Comparison of ENCODE assay signal across 1 cellular context in the genomic region with DNA sequence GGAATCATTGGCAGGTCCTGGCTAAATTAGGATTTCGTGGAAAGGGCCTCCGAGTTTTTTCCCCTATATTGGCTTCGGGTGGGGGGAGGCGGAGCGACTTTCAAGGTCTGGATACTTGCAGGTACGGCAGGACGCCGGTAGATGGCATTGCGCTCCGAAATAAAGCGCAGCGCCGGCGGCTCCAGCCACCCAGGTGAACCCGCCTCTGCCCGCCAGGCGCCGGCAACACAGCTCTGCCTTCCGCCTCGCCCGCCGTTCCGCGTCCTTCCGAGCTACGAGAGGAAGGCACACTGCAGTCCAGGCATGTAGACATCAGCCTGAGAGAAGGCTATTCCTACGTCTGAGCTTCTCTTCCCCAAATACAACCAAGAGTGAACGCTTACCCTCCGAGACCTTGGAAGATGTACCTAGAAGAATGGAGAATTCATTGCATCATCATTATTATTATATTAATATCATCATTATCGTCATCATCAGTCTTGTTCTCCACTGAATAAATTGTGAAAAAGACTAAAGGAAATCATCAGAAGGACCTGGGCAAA.
TF ChIP-seq lines count a peak whose summit lies in the region.

No MANE protein-coding gene starts in this region.

TF ChIP-seq in HepG2, 621 proteins besides CTCF, POLR2A, EP300 and RAD21 (continued from another document and continues in another):
- TF ChIP-seq, protein P1, sequence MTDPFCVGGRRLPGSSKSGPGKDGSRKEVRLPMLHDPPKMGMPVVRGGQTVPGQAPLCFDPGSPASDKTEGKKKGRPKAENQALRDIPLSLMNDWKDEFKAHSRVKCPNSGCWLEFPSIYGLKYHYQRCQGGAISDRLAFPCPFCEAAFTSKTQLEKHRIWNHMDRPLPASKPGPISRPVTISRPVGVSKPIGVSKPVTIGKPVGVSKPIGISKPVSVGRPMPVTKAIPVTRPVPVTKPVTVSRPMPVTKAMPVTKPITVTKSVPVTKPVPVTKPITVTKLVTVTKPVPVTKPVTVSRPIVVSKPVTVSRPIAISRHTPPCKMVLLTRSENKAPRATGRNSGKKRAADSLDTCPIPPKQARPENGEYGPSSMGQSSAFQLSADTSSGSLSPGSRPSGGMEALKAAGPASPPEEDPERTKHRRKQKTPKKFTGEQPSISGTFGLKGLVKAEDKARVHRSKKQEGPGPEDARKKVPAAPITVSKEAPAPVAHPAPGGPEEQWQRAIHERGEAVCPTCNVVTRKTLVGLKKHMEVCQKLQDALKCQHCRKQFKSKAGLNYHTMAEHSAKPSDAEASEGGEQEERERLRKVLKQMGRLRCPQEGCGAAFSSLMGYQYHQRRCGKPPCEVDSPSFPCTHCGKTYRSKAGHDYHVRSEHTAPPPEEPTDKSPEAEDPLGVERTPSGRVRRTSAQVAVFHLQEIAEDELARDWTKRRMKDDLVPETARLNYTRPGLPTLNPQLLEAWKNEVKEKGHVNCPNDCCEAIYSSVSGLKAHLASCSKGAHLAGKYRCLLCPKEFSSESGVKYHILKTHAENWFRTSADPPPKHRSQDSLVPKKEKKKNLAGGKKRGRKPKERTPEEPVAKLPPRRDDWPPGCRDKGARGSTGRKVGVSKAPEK (CRISPR knock-in tag; IDR thresholded peaks at IDR 0.05; ENCODE audit: borderline replicate concordance) = no peak
- TF ChIP-seq MTF2 (CRISPR knock-in tag; IDR thresholded peaks at IDR 0.05; ENCODE audit: borderline replicate concordance) (peak; percentile 76; the same call in 1 of the 2 replicates), ERF (CRISPR knock-in tag; IDR thresholded peaks at IDR 0.05) (0 out of 2 replicates have a peak, but pooled peaks have one; percentile 33), PATZ1 (CRISPR knock-in tag; IDR thresholded peaks at IDR 0.05) (peak; percentile 30; the same call in 1 of the 2 replicates), ATF7 (IDR thresholded peaks at IDR 0.05) (peak; percentile 34; the same call in 1 of the 2 replicates), ATF7 (CRISPR knock-in tag; IDR thresholded peaks at IDR 0.05) (no peak), ZNF331 (CRISPR knock-in tag; IDR thresholded peaks at IDR 0.05) (peak; percentile 68; the same call in 1 of the 2 replicates), CCAR2 (optimal IDR thresholded peaks at IDR 0.05; ENCODE audit: low read depth, low read length) (no peak), CREB1 (IDR thresholded peaks at IDR 0.05) (peak; percentile 43; the same call in 1 of the 2 replicates), CREB1 (CRISPR knock-in tag; IDR thresholded peaks at IDR 0.05) (no peak), PRMT3 (CRISPR knock-in tag; IDR thresholded peaks at IDR 0.05; ENCODE audit: borderline replicate concordance, low read depth) (no peak), ZNF746 (CRISPR knock-in tag; IDR thresholded peaks at IDR 0.05) (no peak), GZF1 (CRISPR knock-in tag; IDR thresholded peaks at IDR 0.05) (no peak), ZSCAN12 (CRISPR knock-in tag; IDR thresholded peaks at IDR 0.05) (no peak), RELA (CRISPR knock-in tag; IDR thresholded peaks at IDR 0.05) (no peak), ZNF567 (CRISPR knock-in tag; IDR thresholded peaks at IDR 0.05; ENCODE audit: borderline replicate concordance) (no peak), THAP11 (CRISPR knock-in tag; IDR thresholded peaks at IDR 0.05) (no peak), ZNF17 (CRISPR knock-in tag; IDR thresholded peaks at IDR 0.05) (no peak), SALL2 (CRISPR knock-in tag; IDR thresholded peaks at IDR 0.05) (no peak), U2AF1 (optimal IDR thresholded peaks at IDR 0.05; ENCODE audit: low read depth, low read length) (no peak), SIN3B (IDR thresholded peaks at IDR 0.05; ENCODE audit: low read length) (no peak), TARDBP (CRISPR knock-in tag; IDR thresholded peaks at IDR 0.05) (no peak), FOXM1 (CRISPR knock-in tag; IDR thresholded peaks at IDR 0.05) (no peak), SMAD9 (CRISPR knock-in tag; IDR thresholded peaks at IDR 0.05) (no peak), ZNF792 (CRISPR knock-in tag; IDR thresholded peaks at IDR 0.05) (no peak), NR2F1 (CRISPR knock-in tag; IDR thresholded peaks at IDR 0.05) (no peak), CEBPG (CRISPR knock-in tag; IDR thresholded peaks at IDR 0.05) (no peak), SOX13 (IDR thresholded peaks at IDR 0.05) (no peak), SOX13 (CRISPR knock-in tag; conservative IDR thresholded peaks at IDR 0.05 in 1 of 2, IDR thresholded peaks at IDR 0.05 in 1 of 2) (no peak)
- TF ChIP-seq, protein P2, sequence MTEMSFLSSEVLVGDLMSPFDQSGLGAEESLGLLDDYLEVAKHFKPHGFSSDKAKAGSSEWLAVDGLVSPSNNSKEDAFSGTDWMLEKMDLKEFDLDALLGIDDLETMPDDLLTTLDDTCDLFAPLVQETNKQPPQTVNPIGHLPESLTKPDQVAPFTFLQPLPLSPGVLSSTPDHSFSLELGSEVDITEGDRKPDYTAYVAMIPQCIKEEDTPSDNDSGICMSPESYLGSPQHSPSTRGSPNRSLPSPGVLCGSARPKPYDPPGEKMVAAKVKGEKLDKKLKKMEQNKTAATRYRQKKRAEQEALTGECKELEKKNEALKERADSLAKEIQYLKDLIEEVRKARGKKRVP (CRISPR knock-in tag; IDR thresholded peaks at IDR 0.05) = peak in 1 of 2 experiments; percentile 32; a peak in 1 of 4 replicates
- TF ChIP-seq, protein P3, sequence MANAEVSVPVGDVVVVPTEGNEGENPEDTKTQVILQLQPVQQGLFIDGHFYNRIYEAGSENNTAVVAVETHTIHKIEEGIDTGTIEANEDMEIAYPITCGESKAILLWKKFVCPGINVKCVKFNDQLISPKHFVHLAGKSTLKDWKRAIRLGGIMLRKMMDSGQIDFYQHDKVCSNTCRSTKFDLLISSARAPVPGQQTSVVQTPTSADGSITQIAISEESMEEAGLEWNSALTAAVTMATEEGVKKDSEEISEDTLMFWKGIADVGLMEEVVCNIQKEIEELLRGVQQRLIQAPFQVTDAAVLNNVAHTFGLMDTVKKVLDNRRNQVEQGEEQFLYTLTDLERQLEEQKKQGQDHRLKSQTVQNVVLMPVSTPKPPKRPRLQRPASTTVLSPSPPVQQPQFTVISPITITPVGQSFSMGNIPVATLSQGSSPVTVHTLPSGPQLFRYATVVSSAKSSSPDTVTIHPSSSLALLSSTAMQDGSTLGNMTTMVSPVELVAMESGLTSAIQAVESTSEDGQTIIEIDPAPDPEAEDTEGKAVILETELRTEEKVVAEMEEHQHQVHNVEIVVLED (CRISPR knock-in tag; IDR thresholded peaks at IDR 0.05; ENCODE audit: borderline replicate concordance) = 0 out of 2 replicates have a peak, but pooled peaks have one; percentile 15
- TF ChIP-seq, protein P4, sequence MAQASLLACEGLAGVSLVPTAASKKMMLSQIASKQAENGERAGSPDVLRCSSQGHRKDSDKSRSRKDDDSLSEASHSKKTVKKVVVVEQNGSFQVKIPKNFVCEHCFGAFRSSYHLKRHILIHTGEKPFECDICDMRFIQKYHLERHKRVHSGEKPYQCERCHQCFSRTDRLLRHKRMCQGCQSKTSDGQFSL (CRISPR knock-in tag; IDR thresholded peaks at IDR 0.05) = peak; percentile 61; the same call in 1 of the 2 replicates
- TF ChIP-seq, protein P5, sequence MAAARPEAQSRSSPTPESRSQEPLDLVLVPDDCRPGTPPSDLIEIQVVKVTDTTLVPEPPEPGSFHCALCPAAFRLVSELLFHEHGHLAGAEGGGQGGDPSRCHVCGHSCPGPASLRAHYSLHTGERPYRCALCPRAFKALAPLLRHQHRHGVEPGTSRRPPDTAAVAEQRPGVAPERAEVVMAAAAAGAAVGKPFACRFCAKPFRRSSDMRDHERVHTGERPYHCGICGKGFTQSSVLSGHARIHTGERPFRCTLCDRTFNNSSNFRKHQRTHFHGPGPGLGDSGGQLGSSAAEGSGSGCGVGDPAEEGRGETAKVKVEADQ (CRISPR knock-in tag; IDR thresholded peaks at IDR 0.05; ENCODE audit: borderline replicate concordance) = no peak
- TF ChIP-seq, protein P6, sequence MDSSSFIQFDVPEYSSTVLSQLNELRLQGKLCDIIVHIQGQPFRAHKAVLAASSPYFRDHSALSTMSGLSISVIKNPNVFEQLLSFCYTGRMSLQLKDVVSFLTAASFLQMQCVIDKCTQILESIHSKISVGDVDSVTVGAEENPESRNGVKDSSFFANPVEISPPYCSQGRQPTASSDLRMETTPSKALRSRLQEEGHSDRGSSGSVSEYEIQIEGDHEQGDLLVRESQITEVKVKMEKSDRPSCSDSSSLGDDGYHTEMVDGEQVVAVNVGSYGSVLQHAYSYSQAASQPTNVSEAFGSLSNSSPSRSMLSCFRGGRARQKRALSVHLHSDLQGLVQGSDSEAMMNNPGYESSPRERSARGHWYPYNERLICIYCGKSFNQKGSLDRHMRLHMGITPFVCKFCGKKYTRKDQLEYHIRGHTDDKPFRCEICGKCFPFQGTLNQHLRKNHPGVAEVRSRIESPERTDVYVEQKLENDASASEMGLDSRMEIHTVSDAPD (CRISPR knock-in tag; IDR thresholded peaks at IDR 0.05) = no peak
- TF ChIP-seq, protein P7, sequence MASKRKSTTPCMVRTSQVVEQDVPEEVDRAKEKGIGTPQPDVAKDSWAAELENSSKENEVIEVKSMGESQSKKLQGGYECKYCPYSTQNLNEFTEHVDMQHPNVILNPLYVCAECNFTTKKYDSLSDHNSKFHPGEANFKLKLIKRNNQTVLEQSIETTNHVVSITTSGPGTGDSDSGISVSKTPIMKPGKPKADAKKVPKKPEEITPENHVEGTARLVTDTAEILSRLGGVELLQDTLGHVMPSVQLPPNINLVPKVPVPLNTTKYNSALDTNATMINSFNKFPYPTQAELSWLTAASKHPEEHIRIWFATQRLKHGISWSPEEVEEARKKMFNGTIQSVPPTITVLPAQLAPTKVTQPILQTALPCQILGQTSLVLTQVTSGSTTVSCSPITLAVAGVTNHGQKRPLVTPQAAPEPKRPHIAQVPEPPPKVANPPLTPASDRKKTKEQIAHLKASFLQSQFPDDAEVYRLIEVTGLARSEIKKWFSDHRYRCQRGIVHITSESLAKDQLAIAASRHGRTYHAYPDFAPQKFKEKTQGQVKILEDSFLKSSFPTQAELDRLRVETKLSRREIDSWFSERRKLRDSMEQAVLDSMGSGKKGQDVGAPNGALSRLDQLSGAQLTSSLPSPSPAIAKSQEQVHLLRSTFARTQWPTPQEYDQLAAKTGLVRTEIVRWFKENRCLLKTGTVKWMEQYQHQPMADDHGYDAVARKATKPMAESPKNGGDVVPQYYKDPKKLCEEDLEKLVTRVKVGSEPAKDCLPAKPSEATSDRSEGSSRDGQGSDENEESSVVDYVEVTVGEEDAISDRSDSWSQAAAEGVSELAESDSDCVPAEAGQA (IDR thresholded peaks at IDR 0.05; ENCODE audit: low read depth) = no peak
- TF ChIP-seq, protein P7 (CRISPR knock-in tag; IDR thresholded peaks at IDR 0.05; ENCODE audit: borderline replicate concordance) = no peak
- TF ChIP-seq, protein P8, sequence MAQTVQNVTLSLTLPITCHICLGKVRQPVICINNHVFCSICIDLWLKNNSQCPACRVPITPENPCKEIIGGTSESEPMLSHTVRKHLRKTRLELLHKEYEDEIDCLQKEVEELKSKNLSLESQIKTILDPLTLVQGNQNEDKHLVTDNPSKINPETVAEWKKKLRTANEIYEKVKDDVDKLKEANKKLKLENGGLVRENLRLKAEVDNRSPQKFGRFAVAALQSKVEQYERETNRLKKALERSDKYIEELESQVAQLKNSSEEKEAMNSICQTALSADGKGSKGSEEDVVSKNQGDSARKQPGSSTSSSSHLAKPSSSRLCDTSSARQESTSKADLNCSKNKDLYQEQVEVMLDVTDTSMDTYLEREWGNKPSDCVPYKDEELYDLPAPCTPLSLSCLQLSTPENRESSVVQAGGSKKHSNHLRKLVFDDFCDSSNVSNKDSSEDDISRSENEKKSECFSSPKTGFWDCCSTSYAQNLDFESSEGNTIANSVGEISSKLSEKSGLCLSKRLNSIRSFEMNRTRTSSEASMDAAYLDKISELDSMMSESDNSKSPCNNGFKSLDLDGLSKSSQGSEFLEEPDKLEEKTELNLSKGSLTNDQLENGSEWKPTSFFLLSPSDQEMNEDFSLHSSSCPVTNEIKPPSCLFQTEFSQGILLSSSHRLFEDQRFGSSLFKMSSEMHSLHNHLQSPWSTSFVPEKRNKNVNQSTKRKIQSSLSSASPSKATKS (CRISPR knock-in tag; IDR thresholded peaks at IDR 0.05) = no peak
- TF ChIP-seq, protein P9, sequence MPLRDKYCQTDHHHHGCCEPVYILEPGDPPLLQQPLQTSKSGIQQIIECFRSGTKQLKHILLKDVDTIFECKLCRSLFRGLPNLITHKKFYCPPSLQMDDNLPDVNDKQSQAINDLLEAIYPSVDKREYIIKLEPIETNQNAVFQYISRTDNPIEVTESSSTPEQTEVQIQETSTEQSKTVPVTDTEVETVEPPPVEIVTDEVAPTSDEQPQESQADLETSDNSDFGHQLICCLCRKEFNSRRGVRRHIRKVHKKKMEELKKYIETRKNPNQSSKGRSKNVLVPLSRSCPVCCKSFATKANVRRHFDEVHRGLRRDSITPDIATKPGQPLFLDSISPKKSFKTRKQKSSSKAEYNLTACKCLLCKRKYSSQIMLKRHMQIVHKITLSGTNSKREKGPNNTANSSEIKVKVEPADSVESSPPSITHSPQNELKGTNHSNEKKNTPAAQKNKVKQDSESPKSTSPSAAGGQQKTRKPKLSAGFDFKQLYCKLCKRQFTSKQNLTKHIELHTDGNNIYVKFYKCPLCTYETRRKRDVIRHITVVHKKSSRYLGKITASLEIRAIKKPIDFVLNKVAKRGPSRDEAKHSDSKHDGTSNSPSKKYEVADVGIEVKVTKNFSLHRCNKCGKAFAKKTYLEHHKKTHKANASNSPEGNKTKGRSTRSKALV (CRISPR knock-in tag; IDR thresholded peaks at IDR 0.05) = peak; percentile 59; the same call in 1 of the 2 replicates
